Comparison of ENCODE assay signal across 8 cellular contexts in the genomic region with DNA sequence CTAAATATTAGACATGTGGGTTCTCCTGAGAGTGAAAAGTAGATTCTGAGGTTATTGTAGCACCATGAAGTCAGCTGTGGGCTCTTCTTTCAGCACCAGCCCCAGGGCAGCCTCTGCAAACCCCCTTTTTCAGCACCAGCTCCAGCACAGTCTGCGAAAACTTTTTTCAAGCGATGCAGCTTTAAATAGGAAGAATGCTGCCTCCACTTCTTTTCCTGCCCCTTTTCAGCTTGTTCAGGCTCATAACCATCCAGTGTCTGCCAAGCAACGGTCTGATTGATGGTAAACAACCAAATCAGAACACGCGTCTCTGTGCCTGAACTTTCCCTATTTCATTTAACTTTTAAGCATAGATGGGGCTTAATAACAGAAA. TPM values are rescaled to one million over a fixed set of nuclear protein-coding genes. Genes with fewer than 3 reads are reported as not detected.
DNase-seq lines count a peak whose midpoint lies in the region; ATAC-seq and TF ChIP-seq lines count a peak whose summit lies in the region.

Gene COL5A2, minus strand, starts transcription at position 155 of the 373 bp plus-strand sequence. CDS start 157 bp downstream, outside the sequence.

- H3K18ac ChIP-seq in IMR-90 (ENCODE audit: low read depth, low read length), result peak within 1 kb of the TSS; percentile 96

- in situ Hi-C loops in IMR-90 (cut with MboI; ENCODE audit: low sequenced_read_pairs), result loop anchor here (10.0 kb wide), 1 partner anchor 105 kb away; no protein-coding TSS in a partner anchor

- H3K4me3 ChIP-seq in IMR-90 (ENCODE audit: insufficient read depth, low read depth, low read length), result peak within 1 kb of the TSS; percentile 96
- H3K4me3 ChIP-seq in subcutaneous abdominal adipose tissue (ENCODE audit: low read depth in 1 of 5, low read length in 5 of 5), result peak within 1 kb of the TSS; percentile 72 to 98 (median 90)

- H3K9me1 ChIP-seq in IMR-90 (ENCODE audit: insufficient read depth, low read length), result no peaks in the 10 kb centered on the region

- H3K36me3 ChIP-seq in IMR-90 (ENCODE audit: control insufficient read depth, insufficient read depth, low read length) (no peaks in the 10 kb centered on the region; the same call in 1 of the 2 replicates), subcutaneous abdominal adipose tissue (ENCODE audit: control insufficient read depth in 5 of 5, insufficient read depth in 5 of 5, low read length in 5 of 5) (no peaks in the 10 kb centered on the region)

- peak within 1 kb of the TSS; percentile 97 for H3K9ac ChIP-seq in IMR-90 (ENCODE audit: low read depth, low read length)
- peak within 1 kb of the TSS; percentile 74 to 93 (median 86) for H3K9ac ChIP-seq in subcutaneous abdominal adipose tissue (ENCODE audit: low read length in 5 of 5)

- peak within 1 kb of the TSS; percentile 85; the same call in 2 of the 3 replicates for H2BK15ac ChIP-seq in IMR-90 (ENCODE audit: low read depth, low read length)

- no peak for TF ChIP-seq CTCF in IMR-90 (conservative IDR thresholded peaks at IDR 0.05; ENCODE audit: low read depth, low read length)
- TF ChIP-seq CTCF in chondrocyte (IDR thresholded peaks at IDR 0.05), result peak; percentile 7

- peak within 1 kb of the TSS; percentile 95 for H3K4me3 Mint-ChIP-seq in chondrocyte (ENCODE audit: unreplicated experiment)

- dilution Hi-C loops in IMR-90 (cut with HindIII; ENCODE audit: low sequenced_read_pairs, unreplicated experiment), result no loop called here

- H3K79me1 ChIP-seq in IMR-90 (ENCODE audit: low read depth in 1 of 2, low read length in 2 of 2), result peaks cover 5 to 10% of the 10 kb centered on the region in 2 experiments; a peak in 1 of 4 replicates

- H3K4me1 Mint-ChIP-seq in chondrocyte (ENCODE audit: low read depth), result peaks cover 30% of the 10 kb centered on the region

- CTCF ChIA-PET in IMR-90 (lab: Yijun Ruan, JAX), result interaction anchor here (1.7 kb wide), 1 partner anchor 107 kb away, joined by 4 read pairs; no protein-coding TSS in a partner anchor

- intact Hi-C loops in IMR-90 (cut with micrococcal nuclease), result loop anchor here (1.0 to 10.0 kb wide), 7 partner anchors 31 to 655 kb away; no protein-coding TSS in a partner anchor

- peak within 1 kb of the TSS; percentile 83 for H2AK9ac ChIP-seq in IMR-90 (replicated peaks; ENCODE audit: low read depth, low read length, poor library complexity)

- H3K27ac ChIP-seq in IMR-90 (ENCODE audit: insufficient read depth, low read length) (peak within 1 kb of the TSS; percentile 87), subcutaneous abdominal adipose tissue (ENCODE audit: low read depth, low read length) (peak within 1 kb of the TSS; percentile 89)

- no peaks in the 10 kb centered on the region for H3K9me3 Mint-ChIP-seq in chondrocyte (ENCODE audit: low read depth)

- peak within 1 kb of the TSS; percentile 97 for H3K23ac ChIP-seq in IMR-90 (ENCODE audit: low read depth, low read length)

- H4K5ac ChIP-seq in IMR-90 (ENCODE audit: low read depth, low read length), result peak within 1 kb of the TSS; percentile 90

- H4K8ac ChIP-seq in IMR-90 (ENCODE audit: low read depth in 2 of 2, low read length in 2 of 2), result peak within 1 kb of the TSS; percentile 53 to 76

- H4K20me1 ChIP-seq in IMR-90 (ENCODE audit: insufficient read depth, low read length), result peaks cover 18% of the 10 kb centered on the region; the same call in 1 of the 2 replicates

- peak within 1 kb of the TSS; percentile 91 for H3K4ac ChIP-seq in IMR-90 (ENCODE audit: low read depth, low read length)

- DNase-seq in IMR-90, result peak; percentile 91
- DNase-seq in chondrocyte (ENCODE audit: low spot score), result no peak
- DNase-seq in kidney glomerular epithelial cell (lab: John Stamatoyannopoulos, UW), result peak; percentile 62
- no peak for DNase-seq in Kasumi-1 (lab: John Stamatoyannopoulos, UW)
- DNase-seq in activated CD4-positive, CD25-positive, alpha-beta regulatory T cell treated with anti-CD3 and anti-CD28 coated beads, Interleukin-2, amount 50 U/mL, for 72 hours, result no peak

- no peaks in the 10 kb centered on the region for H3K27me3 Mint-ChIP-seq in chondrocyte (ENCODE audit: low read depth)

- H2BK5ac ChIP-seq in IMR-90 (ENCODE audit: low read depth, low read length, poor library complexity, severe bottlenecking), result peak within 1 kb of the TSS; percentile 95

- H3K56ac ChIP-seq in IMR-90 (ENCODE audit: extremely low read depth, insufficient read depth, low read length), result peak within 1 kb of the TSS; percentile 99

- H3K4me2 ChIP-seq in IMR-90 (ENCODE audit: low read depth, low read length), result peak within 1 kb of the TSS; percentile 22

- H3K14ac ChIP-seq in IMR-90 (replicated peaks; ENCODE audit: low read depth, low read length), result peak within 1 kb of the TSS; percentile 96

- WGBS in IMR-90 (ENCODE audit: extremely low coverage in 2 of 2, insufficient read length in 1 of 2), 2 experiments, result 0% methylated on average over 2 of the region's 5 CpGs; no CpG with 5 or more reads in 1 of the 2 experiments

- H3K4me1 ChIP-seq in IMR-90 (ENCODE audit: control insufficient read depth, insufficient read depth, low read length) (peaks cover 2% of the 10 kb centered on the region; the same call in 1 of the 2 replicates), subcutaneous abdominal adipose tissue (ENCODE audit: control insufficient read depth in 5 of 5, insufficient read depth in 5 of 5, low read length in 5 of 5) (peaks cover 0 to 21% (median 20%) of the 10 kb centered on the region in 5 donors)

- ATAC-seq in IMR-90 (ENCODE audit: low read depth) (peak; percentile 79), GM19035 (IDR thresholded peaks at IDR 0.05; ENCODE audit: unreplicated experiment) (no peak), HG03342 (IDR thresholded peaks at IDR 0.05; ENCODE audit: unreplicated experiment) (no peak)

- TF ChIP-seq POLR2A in IMR-90 (IDR thresholded peaks at IDR 0.05; ENCODE audit: low read depth, low read length), result peak; percentile 80

- BruUV-seq in IMR-90 (replicated peaks; lab: Mats Ljungman, UMichigan), result no TSS peak

- H3K27me3 ChIP-seq in IMR-90 (ENCODE audit: control insufficient read depth, insufficient read depth, low read length) (no peaks in the 10 kb centered on the region), subcutaneous abdominal adipose tissue (ENCODE audit: control insufficient read depth in 5 of 5, insufficient read depth in 4 of 5, low read length in 5 of 5) (no peaks in the 10 kb centered on the region)

- H2AFZ ChIP-seq in IMR-90 (replicated peaks; ENCODE audit: low read length, poor library complexity), result peak within 1 kb of the TSS; percentile 21

- H3K9me3 ChIP-seq in IMR-90 (ENCODE audit: control insufficient read depth, insufficient read depth, low read length) (no peaks in the 10 kb centered on the region), subcutaneous abdominal adipose tissue (ENCODE audit: control insufficient read depth in 5 of 5, low read length in 5 of 5) (peaks cover 0 to 3% (median 0%) of the 10 kb centered on the region in 5 donors)

- peak within 1 kb of the TSS; percentile 52 for H2AK5ac ChIP-seq in IMR-90 (ENCODE audit: low read depth, low read length)

- H2BK120ac ChIP-seq in IMR-90 (ENCODE audit: low read depth, low read length), result peak within 1 kb of the TSS; percentile 85

- peak; percentile 41 for TF ChIP-seq RAD21 in IMR-90 (IDR thresholded peaks at IDR 0.05; ENCODE audit: low read length)

- H3K27ac Mint-ChIP-seq in chondrocyte (ENCODE audit: unreplicated experiment), result peak within 1 kb of the TSS; percentile 95

- peak within 1 kb of the TSS; percentile 83 for H4K91ac ChIP-seq in IMR-90 (ENCODE audit: insufficient read depth, low read depth, low read length)

- peaks cover 20% of the 10 kb centered on the region for H3K36me3 Mint-ChIP-seq in chondrocyte (ENCODE audit: low read depth)

- H2BK20ac ChIP-seq in IMR-90 (ENCODE audit: low read depth, low read length), result peak within 1 kb of the TSS; percentile 3

- POLR2A ChIA-PET in IMR-90 (lab: Charles Lee; ENCODE audit: unreplicated experiment), result interaction anchor here (0.9 to 3.3 kb wide), 3 partner anchors 30 to 227 kb away, joined by 3 to 31 read pairs (median 7); no protein-coding TSS in a partner anchor

TF ChIP-seq in IMR-90, 13 proteins besides CTCF, POLR2A, EP300 and RAD21:
- TF ChIP-seq MXI1 (IDR thresholded peaks at IDR 0.05; ENCODE audit: borderline replicate concordance, low read depth, low read length), result peak; percentile 94
- TF ChIP-seq BHLHE40 (IDR thresholded peaks at IDR 0.05; ENCODE audit: low read depth, low read length), result no peak; the same call in 1 of the 2 replicates
- TF ChIP-seq CHD1 (IDR thresholded peaks at IDR 0.05; ENCODE audit: low read depth, low read length), result no peak
- peak; percentile 31; the same call in 1 of the 2 replicates for TF ChIP-seq MAFK (IDR thresholded peaks at IDR 0.05; ENCODE audit: low read depth, low read length)
- 0 out of 2 replicates have a peak, but pooled peaks have one; percentile 14 for TF ChIP-seq SMC3 (IDR thresholded peaks at IDR 0.05; ENCODE audit: low read depth, low read length)
- TF ChIP-seq FOS (IDR thresholded peaks at IDR 0.05; ENCODE audit: low read depth, low read length), result no peak
- no peak for TF ChIP-seq CEBPB (IDR thresholded peaks at IDR 0.05; ENCODE audit: low read depth, low read length)
- peak; percentile 14; the same call in 1 of the 2 replicates for TF ChIP-seq MAZ (IDR thresholded peaks at IDR 0.05; ENCODE audit: borderline replicate concordance, low read depth, low read length)
- TF ChIP-seq, protein P1, sequence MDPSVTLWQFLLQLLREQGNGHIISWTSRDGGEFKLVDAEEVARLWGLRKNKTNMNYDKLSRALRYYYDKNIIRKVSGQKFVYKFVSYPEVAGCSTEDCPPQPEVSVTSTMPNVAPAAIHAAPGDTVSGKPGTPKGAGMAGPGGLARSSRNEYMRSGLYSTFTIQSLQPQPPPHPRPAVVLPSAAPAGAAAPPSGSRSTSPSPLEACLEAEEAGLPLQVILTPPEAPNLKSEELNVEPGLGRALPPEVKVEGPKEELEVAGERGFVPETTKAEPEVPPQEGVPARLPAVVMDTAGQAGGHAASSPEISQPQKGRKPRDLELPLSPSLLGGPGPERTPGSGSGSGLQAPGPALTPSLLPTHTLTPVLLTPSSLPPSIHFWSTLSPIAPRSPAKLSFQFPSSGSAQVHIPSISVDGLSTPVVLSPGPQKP (IDR thresholded peaks at IDR 0.05; ENCODE audit: borderline replicate concordance, low read depth, low read length), result no peak
- peak; percentile 14 for TF ChIP-seq RCOR1 (IDR thresholded peaks at IDR 0.05; ENCODE audit: insufficient replicate concordance, low read length)

RNA-seq across cellular contexts. Expression of gene COL5A2, which starts in this region (rescaled TPM):
- 235 and 257 TPM in 2 replicates for total RNA-seq in IMR-90 (2012; rRNA removed)
- polyA plus RNA-seq in IMR-90 (2012; rRNA removed), result 155 and 181 TPM in 2 replicates
- polyA plus RNA-seq in IMR-90 (2012; cell fraction: cytosol; rRNA removed), result 85.6 and 111 TPM in 2 replicates
- 121 and 233 TPM in 2 replicates for polyA plus RNA-seq in IMR-90 (2012; cell fraction: nucleus; rRNA removed; ENCODE audit: low replicate concordance)
- 1,927 to 2,200 TPM (median 1,930 TPM) in 3 replicates for total RNA-seq in chondrocyte

Comparison
In these comparisons a context has a peak if more than half of its experiments do, and no peak if none do; other contexts are left out.
1. DNase-seq: peak in IMR-90 (single experiment) and kidney glomerular epithelial cell (single experiment); none in chondrocyte (single experiment), Kasumi-1 (0 of 2) and activated CD4-positive, CD25-positive, alpha-beta regulatory T cell treated with anti-CD3 and anti-CD28 coated beads, Interleukin-2, amount 50 U/mL, for 72 hours (single experiment).